In genomic region chr13:24353736-24354135, GRCh38 we compare ENCODE assay signal across 27 cellular contexts. TPM values are rescaled to one million over a fixed set of nuclear protein-coding genes. Genes with fewer than 3 reads are reported as not detected.
DNase-seq lines count a peak whose midpoint lies in the region; FAIRE-seq and TF ChIP-seq lines count a peak whose summit lies in the region.
"Had no signal": no experiment of that assay in that cellular context is flagged by ENCODE, and none has a peak within 500 bp of the region (broad histone marks: within the 10 kb centered on the region; RNA-seq: fewer than 3 reads in every experiment).

No MANE protein-coding gene starts in this region.

- no peaks in the 10 kb centered on the region for H3K9me3 Mint-ChIP-seq in MCF 10A (ENCODE audit: unreplicated experiment)
- H3K9me3 Mint-ChIP-seq in activated CD4-positive, alpha-beta memory T cell treated with anti-CD3 and anti-CD28 coated beads, Interleukin-2, amount 10 ng/mL, durations not matched to agents 7 days and 5 days, result no peaks in the 10 kb centered on the region
- H3K9me3 Mint-ChIP-seq: CD4-positive, alpha-beta T cell; CD8-positive, alpha-beta memory T cell had no signal

- no peaks in the 10 kb centered on the region for H3K4me1 Mint-ChIP-seq in MCF 10A (ENCODE audit: insufficient read depth, unreplicated experiment)
- no peaks in the 10 kb centered on the region for H3K4me1 Mint-ChIP-seq in activated CD4-positive, alpha-beta memory T cell treated with anti-CD3 and anti-CD28 coated beads, Interleukin-2, amount 10 ng/mL, durations not matched to agents 7 days and 5 days
- H3K4me1 Mint-ChIP-seq: CD14-positive monocyte; CD8-positive, alpha-beta memory T cell had no signal

- H3K27me3 ChIP-seq in mammary epithelial cell (ENCODE audit: insufficient read depth, low read length) (no peaks in the 10 kb centered on the region), keratinocyte (ENCODE audit: control insufficient read depth, extremely low read depth, insufficient read depth, low read length) (no peaks in the 10 kb centered on the region), testis (no peaks in the 10 kb centered on the region)
- H3K27me3 ChIP-seq: BE2C; BLaER1 treated with 17β-estradiol and CSF1 and Interleukin-3, amounts not matched to agents 10 nM and 100 nM had no signal

- H3K79me2 ChIP-seq in mammary epithelial cell (ENCODE audit: insufficient read depth, low read length) (no peaks in the 10 kb centered on the region), keratinocyte (ENCODE audit: control insufficient read depth, insufficient read depth, low read length) (no peaks in the 10 kb centered on the region)

- no peaks in the 10 kb centered on the region for H3K9me3 ChIP-seq in mammary epithelial cell (replicated peaks; ENCODE audit: insufficient read depth, low read length)
- no peaks in the 10 kb centered on the region for H3K9me3 ChIP-seq in keratinocyte (ENCODE audit: control insufficient read depth, low read depth, low read length)
- H3K9me3 ChIP-seq in testis, result no peaks in the 10 kb centered on the region
- H3K9me3 ChIP-seq: A549; BLaER1 treated with 17β-estradiol and CSF1 and Interleukin-3, amounts not matched to agents 10 nM and 100 nM had no signal

- H3K4me3 Mint-ChIP-seq in MCF 10A (ENCODE audit: unreplicated experiment), result no peak overlapping the region
- no peak overlapping the region for H3K4me3 Mint-ChIP-seq in activated CD4-positive, alpha-beta memory T cell treated with anti-CD3 and anti-CD28 coated beads, Interleukin-2, amount 10 ng/mL, durations not matched to agents 7 days and 5 days
- H3K4me3 Mint-ChIP-seq: CD14-positive monocyte; CD4-positive, alpha-beta T cell; CD8-positive, alpha-beta memory T cell had no signal

- peak; percentile 88 for FAIRE-seq in keratinocyte (lab: Jason Lieb, UNC)
- FAIRE-seq: A549, D721Med, GM12878, GM19239, H1 had no signal

- BruUV-seq in mammary epithelial cell (replicated peaks; lab: Mats Ljungman, UMichigan), result no TSS peak
- no TSS peak for BruUV-seq in MCF 10A (replicated peaks; lab: Mats Ljungman, UMichigan)

- no peak overlapping the region for H3K27ac ChIP-seq in mammary epithelial cell (ENCODE audit: insufficient read depth, low read depth, low read length)
- peak overlapping the region; percentile 65 for H3K27ac ChIP-seq in epithelial cell of prostate
- H3K27ac ChIP-seq in keratinocyte (ENCODE audit: control insufficient read depth, insufficient read depth, low read length), result no peak overlapping the region
- no peak overlapping the region for H3K27ac ChIP-seq in testis
- H3K27ac ChIP-seq: A549; BLaER1 treated with 17β-estradiol and CSF1 and Interleukin-3, amounts not matched to agents 10 nM and 100 nM; GM23248 had no signal

- dilution Hi-C loops in mammary epithelial cell (cut with HindIII; ENCODE audit: low sequenced_read_pairs), result no loop called here
- dilution Hi-C loops in keratinocyte (cut with MboI; ENCODE audit: extremely low pct_ligation_motif_present, low sequenced_read_pairs), result no loop called here

- H3K27me3 Mint-ChIP-seq in MCF 10A (ENCODE audit: insufficient read depth, unreplicated experiment), result no peaks in the 10 kb centered on the region
- no peaks in the 10 kb centered on the region for H3K27me3 Mint-ChIP-seq in activated CD4-positive, alpha-beta memory T cell treated with anti-CD3 and anti-CD28 coated beads, Interleukin-2, amount 10 ng/mL, durations not matched to agents 7 days and 5 days
- H3K27me3 Mint-ChIP-seq: CD4-positive, alpha-beta T cell had no signal

- H3K9ac ChIP-seq in mammary epithelial cell (ENCODE audit: insufficient read depth, low read length) (no peak overlapping the region), keratinocyte (ENCODE audit: control insufficient read depth, extremely low read depth, insufficient read depth, low read length) (no peak overlapping the region)
- H3K9ac ChIP-seq: BLaER1 treated with 17β-estradiol and CSF1 and Interleukin-3, amounts not matched to agents 10 nM and 100 nM; GM23248 had no signal

- intact Hi-C loops in mammary epithelial cell (cut with micrococcal nuclease), result no loop called here
- intact Hi-C loops in MCF 10A (cut with micrococcal nuclease), result no loop called here
- intact Hi-C loops in testis (cut with DNase I; ENCODE audit: low total_unique reads), result no loop called here

- H3K4me1 ChIP-seq in mammary epithelial cell (ENCODE audit: insufficient read depth, low read length) (peaks cover 22% of the 10 kb centered on the region), keratinocyte (ENCODE audit: control insufficient read depth, extremely low read depth, insufficient read depth, low read length) (peaks cover 28% of the 10 kb centered on the region), testis (no peaks in the 10 kb centered on the region)
- H3K4me1 ChIP-seq: A549, BE2C had no signal

- no peak overlapping the region for H3K27ac Mint-ChIP-seq in MCF 10A (ENCODE audit: low read depth, unreplicated experiment)
- no peak overlapping the region for H3K27ac Mint-ChIP-seq in activated CD4-positive, alpha-beta memory T cell treated with anti-CD3 and anti-CD28 coated beads, Interleukin-2, amount 10 ng/mL, durations not matched to agents 7 days and 5 days
- H3K27ac Mint-ChIP-seq: CD14-positive monocyte; CD4-positive, alpha-beta T cell; CD8-positive, alpha-beta memory T cell had no signal

- no peaks in the 10 kb centered on the region for H4K20me1 ChIP-seq in mammary epithelial cell (ENCODE audit: insufficient read depth, low read length)
- no peaks in the 10 kb centered on the region for H4K20me1 ChIP-seq in keratinocyte (ENCODE audit: control insufficient read depth, extremely low read depth, insufficient read depth, low read length)
- H4K20me1 ChIP-seq: BLaER1 treated with 17β-estradiol and CSF1 and Interleukin-3, amounts not matched to agents 10 nM and 100 nM had no signal

- CTCF ChIA-PET in mammary epithelial cell (lab: Charles Lee; ENCODE audit: low non-redundant PET), result no interaction called here
- CTCF ChIA-PET in MCF 10A (lab: Yijun Ruan, JAX), result no interaction called here
- CTCF ChIA-PET in activated CD4-positive, alpha-beta memory T cell treated with anti-CD3 and anti-CD28 coated beads, Interleukin-2, amount 10 ng/mL, durations not matched to agents 7 days and 5 days (lab: Charles Lee), result no interaction called here

- in situ Hi-C loops in mammary epithelial cell (cut with MboI; ENCODE audit: low sequenced_read_pairs in 2 of 2), result no loop called here

- POLR2A ChIA-PET in MCF 10A (lab: Yijun Ruan, JAX), result no interaction called here
- POLR2A ChIA-PET in activated CD4-positive, alpha-beta memory T cell treated with anti-CD3 and anti-CD28 coated beads, Interleukin-2, amount 10 ng/mL, durations not matched to agents 7 days and 5 days (lab: Charles Lee), result no interaction called here

- H3K4me2 ChIP-seq in mammary epithelial cell (ENCODE audit: insufficient read depth, low read depth, low read length) (no peak overlapping the region), keratinocyte (ENCODE audit: control insufficient read depth, extremely low read depth, insufficient read depth, low read depth, low read length) (peak overlapping the region; percentile 20)
- H3K4me2 ChIP-seq: A549; BLaER1 treated with 17β-estradiol and CSF1 and Interleukin-3, amounts not matched to agents 10 nM and 100 nM had no signal

- DNase-seq in mammary epithelial cell, result peak; percentile 51
- DNase-seq in MCF 10A (ENCODE audit: unreplicated experiment), result no peak
- DNase-seq in epithelial cell of prostate (ENCODE audit: low read depth, low spot score), result peak; percentile 10
- no peak for DNase-seq in keratinocyte (ENCODE audit: low read depth, low spot score)
- DNase-seq in SK-N-DZ (ENCODE audit: low spot score), result no peak
- no peak for DNase-seq in testis
- DNase-seq in activated CD4-positive, alpha-beta memory T cell treated with anti-CD3 and anti-CD28 coated beads, Interleukin-2, amount 10 ng/mL, durations not matched to agents 7 days and 5 days, result no peak
- DNase-seq: 8988T; ACHN; AML-193; BE2C; CD4-positive, alpha-beta T cell; CD8-positive, alpha-beta memory T cell; DMS 273 treated with DMSO at 0.1 percent for 48 hours; DMS79; EL; GDM1; GM23248; H7; HCEC 1CT had no signal

- H3K36me3 Mint-ChIP-seq in MCF 10A (ENCODE audit: insufficient read depth, unreplicated experiment), result no peaks in the 10 kb centered on the region
- H3K36me3 Mint-ChIP-seq in activated CD4-positive, alpha-beta memory T cell treated with anti-CD3 and anti-CD28 coated beads, Interleukin-2, amount 10 ng/mL, durations not matched to agents 7 days and 5 days (ENCODE audit: low read depth), result no peaks in the 10 kb centered on the region
- H3K36me3 Mint-ChIP-seq: CD14-positive monocyte; CD8-positive, alpha-beta memory T cell had no signal

- no peak for TF ChIP-seq POLR2A in testis (IDR thresholded peaks at IDR 0.05)

- H3K36me3 ChIP-seq in mammary epithelial cell (ENCODE audit: insufficient read depth, low read length) (no peaks in the 10 kb centered on the region), keratinocyte (ENCODE audit: control insufficient read depth in 2 of 2, extremely low read depth in 1 of 2, insufficient read depth in 2 of 2, low read length in 2 of 2) (no peaks in the 10 kb centered on the region), testis (ENCODE audit: low read depth, missing control alignments) (no peaks in the 10 kb centered on the region)
- H3K36me3 ChIP-seq: BE2C; BLaER1 treated with 17β-estradiol and CSF1 and Interleukin-3, amounts not matched to agents 10 nM and 100 nM had no signal

- H3K9me1 ChIP-seq in keratinocyte (ENCODE audit: control insufficient read depth, extremely low read depth, insufficient read depth, low read length), result no peaks in the 10 kb centered on the region

- H3K4me3 ChIP-seq in mammary epithelial cell (replicated peaks in 1 of 3; ENCODE audit: insufficient read depth in 1 of 3, low read depth in 2 of 3, low read length in 3 of 3) (no peak overlapping the region), keratinocyte (ENCODE audit: control insufficient read depth in 2 of 3, extremely low read depth in 1 of 3, insufficient read depth in 2 of 3, low read depth in 1 of 3, low read length in 3 of 3) (no peak overlapping the region), testis (no peak overlapping the region)
- H3K4me3 ChIP-seq: A549; BLaER1 treated with 17β-estradiol and CSF1 and Interleukin-3, amounts not matched to agents 10 nM and 100 nM; GM12878; GM23248 had no signal

- H2AFZ ChIP-seq in mammary epithelial cell (ENCODE audit: low read depth, low read length) (peak overlapping the region; percentile 37), keratinocyte (ENCODE audit: control insufficient read depth, low read length) (no peak overlapping the region)
- H2AFZ ChIP-seq: GM23248 had no signal

- 31% methylated on average over 1 of the region's 1 CpG for WGBS in mammary epithelial cell (ENCODE audit: low coverage, missing lambda C conversion rate)
- WGBS in testis, 2 donors, result 69 to 100% methylated on average over 1 of the region's 1 CpG

- no peak for TF ChIP-seq CTCF in mammary epithelial cell (conservative IDR thresholded peaks at IDR 0.05 in 1 of 2, IDR thresholded peaks at IDR 0.05 in 1 of 2; ENCODE audit: extremely low read depth in 1 of 2, insufficient read depth in 1 of 2, low read depth in 1 of 2, low read length in 2 of 2)
- TF ChIP-seq CTCF in MCF 10A (IDR thresholded peaks at IDR 0.05; ENCODE audit: unreplicated experiment), result no peak
- TF ChIP-seq CTCF in keratinocyte (optimal IDR thresholded peaks at IDR 0.05 in 1 of 3, IDR thresholded peaks at IDR 0.05 in 1 of 3, conservative IDR thresholded peaks at IDR 0.05 in 1 of 3; ENCODE audit: extremely low read depth in 1 of 3, insufficient read depth in 2 of 3, low read length in 3 of 3), result no peak
- no peak for TF ChIP-seq CTCF in testis (IDR thresholded peaks at IDR 0.05)

RNA-seq across cellular contexts. Expression of gene C1QTNF9, which starts 44.4 kb away (rescaled TPM):
- total RNA-seq in mammary epithelial cell (not detected), MCF 10A (2022) (not detected in 2 replicates), testis (1 to 10 TPM in 1 of 2 donors, under 1 TPM in 1; 0.43 to 2.4 TPM)
- polyA plus RNA-seq in mammary epithelial cell (not detected), keratinocyte (not detected in 3 replicates), testis (ENCODE audit: insufficient read depth, low read depth, low replicate concordance) (1.1 TPM)
- polyA minus RNA-seq in mammary epithelial cell (not detected), keratinocyte (not detected in 3 replicates)
- not detected for polyA plus RNA-seq in keratinocyte (2011; ENCODE audit: low read depth)
- not detected in 2 replicates for polyA plus RNA-seq in keratinocyte (2011; cell fraction: cytosol; rRNA removed)
- polyA plus RNA-seq in keratinocyte (2011; cell fraction: nucleus; rRNA removed), result not detected in 2 replicates
- polyA plus RNA-seq in keratinocyte (2012; ENCODE audit: low replicate concordance), result not detected in 2 replicates
- not detected for polyA minus RNA-seq in keratinocyte (2011; cell fraction: cytosol; rRNA and poly(A)+ RNA removed)
- polyA minus RNA-seq in keratinocyte (2011; cell fraction: nucleus; rRNA and poly(A)+ RNA removed), result not detected in 2 replicates
- polyA plus RNA-seq in SK-N-DZ (2014; cell fraction: cytosol; rRNA removed), result not detected in 2 replicates
- not detected in 2 replicates for polyA plus RNA-seq in SK-N-DZ (2014; cell fraction: nucleus; rRNA removed)
- not detected for total RNA-seq in activated CD4-positive, alpha-beta memory T cell treated with anti-CD3 and anti-CD28 coated beads, Interleukin-2, amount 10 ng/mL, durations not matched to agents 7 days and 5 days
- total RNA-seq: CD4-positive, alpha-beta T cell; CD8-positive, alpha-beta memory T cell; GM12878; GM23248; H1 had no signal
- polyA plus RNA-seq: A549; CD14-positive monocyte; CD8-positive, alpha-beta memory T cell; GM12878; H1 had no signal

Comparison
In these comparisons a context has a peak if more than half of its experiments do, and no peak if none do; other contexts are left out.
1. DNase-seq: peak in mammary epithelial cell (single experiment) and epithelial cell of prostate (single experiment); none in MCF 10A (single experiment), keratinocyte (single experiment), SK-N-DZ (single experiment), testis (single experiment) and activated CD4-positive, alpha-beta memory T cell treated with anti-CD3 and anti-CD28 coated beads, Interleukin-2, amount 10 ng/mL, durations not matched to agents 7 days and 5 days (single experiment).